ENCODE assay signal across 9 cellular contexts in the genomic region with DNA sequence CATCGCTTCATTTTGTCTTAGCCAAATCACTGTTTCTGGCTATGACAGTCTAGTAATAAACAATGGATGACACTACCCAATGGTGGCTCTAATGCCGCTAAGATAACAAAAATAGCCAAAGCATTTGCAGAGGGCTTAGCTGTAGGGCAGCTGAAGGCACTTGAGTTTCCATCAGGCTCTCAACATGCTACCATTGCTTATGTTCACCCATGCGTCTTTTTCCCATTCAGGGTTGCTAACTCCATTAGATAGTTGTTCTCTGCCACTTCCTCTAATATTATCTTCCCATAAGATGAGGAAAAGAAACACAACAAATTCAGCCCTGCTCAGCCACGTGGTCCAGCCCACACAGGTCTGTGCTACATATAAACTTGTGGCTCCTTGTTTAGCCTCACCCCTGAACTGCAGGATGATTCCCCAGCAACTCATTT.
DNase-seq lines count a peak whose midpoint lies in the region; ATAC-seq, FAIRE-seq and TF ChIP-seq lines count a peak whose summit lies in the region.
"Had no signal": no experiment of that assay in that cellular context is flagged by ENCODE, and none has a peak within 500 bp of the region (broad histone marks: within the 10 kb centered on the region; RNA-seq: fewer than 3 reads in every experiment).

No MANE protein-coding gene starts in this region.

- peaks cover 80% of the 10 kb centered on the region for H3K4me1 Mint-ChIP-seq in activated T-cell treated with anti-CD3 and anti-CD28 coated beads, Interleukin-2, amount 50 U/mL, for 72 hours (ENCODE audit: low read depth)
- peaks cover 52% of the 10 kb centered on the region for H3K4me1 Mint-ChIP-seq in activated T-cell treated with anti-CD3 and anti-CD28 coated beads, Interleukin-2, amount 50 U/mL, for 4 hours (ENCODE audit: low read depth)
- H3K4me1 Mint-ChIP-seq in activated naive CD8-positive, alpha-beta T cell treated with anti-CD3 and anti-CD28 coated beads for 36 hours: peaks cover 54% of the 10 kb centered on the region

- H3K4me3 ChIP-seq in mesenchymal stem cell (ENCODE audit: insufficient read depth in 1 of 2, low read depth in 1 of 2, low read length in 2 of 2): no peak overlapping the region
- no peak overlapping the region for H3K4me3 ChIP-seq in tibial nerve

- peak overlapping the region; percentile 41 to 62 for H3K18ac ChIP-seq in mesenchymal stem cell (ENCODE audit: low read depth in 1 of 2, low read length in 2 of 2)

- DNase-seq in activated T-cell treated with anti-CD3 and anti-CD28 coated beads, Interleukin-2, amount 50 U/mL, for 72 hours: no peak
- DNase-seq in activated T-cell treated with anti-CD3 and anti-CD28 coated beads, Interleukin-2, amount 50 U/mL, for 4 hours: no peak
- no peak for DNase-seq in activated naive CD8-positive, alpha-beta T cell treated with anti-CD3 and anti-CD28 coated beads for 36 hours
- no peak for DNase-seq in mesenchymal stem cell
- DNase-seq in tibial nerve (ENCODE audit: low spot score in 2 of 2): no peak
- no peak for DNase-seq in central memory CD4-positive, alpha-beta T cell
- DNase-seq in urothelium cell line (ENCODE audit: low spot score): no peak
- no peak for DNase-seq in NCI-H2171 (lab: John Stamatoyannopoulos, UW)
- DNase-seq: CD4-positive, alpha-beta T cell had no signal

- peaks cover 12 to 22% of the 10 kb centered on the region in 2 donors for H3K36me3 Mint-ChIP-seq in activated T-cell treated with anti-CD3 and anti-CD28 coated beads, Interleukin-2, amount 50 U/mL, for 72 hours (ENCODE audit: insufficient read depth in 2 of 2)
- no peaks in the 10 kb centered on the region for H3K36me3 Mint-ChIP-seq in activated T-cell treated with anti-CD3 and anti-CD28 coated beads, Interleukin-2, amount 50 U/mL, for 4 hours (ENCODE audit: insufficient read depth)
- peaks cover 10% of the 10 kb centered on the region for H3K36me3 Mint-ChIP-seq in activated naive CD8-positive, alpha-beta T cell treated with anti-CD3 and anti-CD28 coated beads for 36 hours

- no peaks in the 10 kb centered on the region for H3K27me3 Mint-ChIP-seq in activated T-cell treated with anti-CD3 and anti-CD28 coated beads, Interleukin-2, amount 50 U/mL, for 72 hours (ENCODE audit: low read depth)
- H3K27me3 Mint-ChIP-seq in activated T-cell treated with anti-CD3 and anti-CD28 coated beads, Interleukin-2, amount 50 U/mL, for 4 hours (ENCODE audit: low read depth): no peaks in the 10 kb centered on the region
- H3K27me3 Mint-ChIP-seq in activated naive CD8-positive, alpha-beta T cell treated with anti-CD3 and anti-CD28 coated beads for 36 hours: no peaks in the 10 kb centered on the region

- H2BK120ac ChIP-seq in mesenchymal stem cell (ENCODE audit: low read depth, low read length): no peak overlapping the region

- TF ChIP-seq EP300 in tibial nerve (IDR thresholded peaks at IDR 0.05): no peak

- WGBS in mesenchymal stem cell: 71% methylated on average over 4 of the region's 4 CpGs
- WGBS in tibial nerve, 2 donors: 70 to 74% methylated on average over 4 of the region's 4 CpGs

- peaks cover 2% of the 10 kb centered on the region for H3K79me1 ChIP-seq in mesenchymal stem cell (replicated peaks; ENCODE audit: low read length, poor library complexity, severe bottlenecking)

- H2BK15ac ChIP-seq in mesenchymal stem cell (ENCODE audit: low read depth, poor library complexity, severe bottlenecking): no peak overlapping the region

- no peak overlapping the region for H3K4me2 ChIP-seq in mesenchymal stem cell (ENCODE audit: low read length, poor library complexity, severe bottlenecking)

- no peak for ATAC-seq in activated T-cell treated with anti-CD3 and anti-CD28 coated beads, Interleukin-2, amount 50 U/mL, for 72 hours (replicated peaks in 1 of 2)
- ATAC-seq in activated T-cell treated with anti-CD3 and anti-CD28 coated beads, Interleukin-2, amount 50 U/mL, for 4 hours: no peak

- no peaks in the 10 kb centered on the region for H3K9me3 ChIP-seq in mesenchymal stem cell (ENCODE audit: control insufficient read depth, low read length)
- no peaks in the 10 kb centered on the region for H3K9me3 ChIP-seq in tibial nerve

- peak overlapping the region; percentile 66 for H4K8ac ChIP-seq in mesenchymal stem cell (ENCODE audit: low read length)

- peak overlapping the region; percentile 39 to 71 for H3K4ac ChIP-seq in mesenchymal stem cell (ENCODE audit: low read depth in 1 of 2, low read length in 2 of 2)

- H3K36me3 ChIP-seq in mesenchymal stem cell (ENCODE audit: control insufficient read depth in 1 of 2, insufficient read depth in 2 of 2, low read depth in 1 of 2, low read length in 2 of 2) (no peaks in the 10 kb centered on the region), tibial nerve (no peaks in the 10 kb centered on the region)

- H3K4me3 Mint-ChIP-seq in activated T-cell treated with anti-CD3 and anti-CD28 coated beads, Interleukin-2, amount 50 U/mL, for 72 hours: peak overlapping the region in 1 of 2 donors; percentile 10
- H3K4me3 Mint-ChIP-seq in activated T-cell treated with anti-CD3 and anti-CD28 coated beads, Interleukin-2, amount 50 U/mL, for 4 hours: no peak overlapping the region
- no peak overlapping the region for H3K4me3 Mint-ChIP-seq in activated naive CD8-positive, alpha-beta T cell treated with anti-CD3 and anti-CD28 coated beads for 36 hours
- H3K4me3 Mint-ChIP-seq: CD4-positive, alpha-beta T cell had no signal

- no peak overlapping the region for H4K91ac ChIP-seq in mesenchymal stem cell (ENCODE audit: low read length)

- peak overlapping the region; percentile 12 to 60 for H2BK12ac ChIP-seq in mesenchymal stem cell (ENCODE audit: low read length in 2 of 2)

- H3K27ac ChIP-seq in mesenchymal stem cell (ENCODE audit: low read length, poor library complexity, severe bottlenecking) (peak overlapping the region; percentile 99), tibial nerve (peak overlapping the region in 3 of 4 donors; percentile 78 to 96 (median 89))

- no peaks in the 10 kb centered on the region for H3K9me3 Mint-ChIP-seq in activated T-cell treated with anti-CD3 and anti-CD28 coated beads, Interleukin-2, amount 50 U/mL, for 72 hours
- no peaks in the 10 kb centered on the region for H3K9me3 Mint-ChIP-seq in activated T-cell treated with anti-CD3 and anti-CD28 coated beads, Interleukin-2, amount 50 U/mL, for 4 hours
- H3K9me3 Mint-ChIP-seq in activated naive CD8-positive, alpha-beta T cell treated with anti-CD3 and anti-CD28 coated beads for 36 hours: peaks cover 2% of the 10 kb centered on the region
- H3K9me3 Mint-ChIP-seq: CD4-positive, alpha-beta T cell had no signal

- H2AK5ac ChIP-seq in mesenchymal stem cell (ENCODE audit: low read length, severe bottlenecking): peak overlapping the region; percentile 92

- no peak for FAIRE-seq in urothelium cell line (lab: Jason Lieb, UNC)

- H2BK5ac ChIP-seq in mesenchymal stem cell (ENCODE audit: low read depth, low read length, poor library complexity, severe bottlenecking): no peak overlapping the region

- no peak for TF ChIP-seq POLR2A in tibial nerve (IDR thresholded peaks at IDR 0.05)

- no peak for TF ChIP-seq CTCF in tibial nerve (IDR thresholded peaks at IDR 0.05)

- peak overlapping the region; percentile 14 for H3K27ac Mint-ChIP-seq in activated T-cell treated with anti-CD3 and anti-CD28 coated beads, Interleukin-2, amount 50 U/mL, for 72 hours
- peak overlapping the region; percentile 7 for H3K27ac Mint-ChIP-seq in activated naive CD8-positive, alpha-beta T cell treated with anti-CD3 and anti-CD28 coated beads for 36 hours
- H3K27ac Mint-ChIP-seq: CD4-positive, alpha-beta T cell had no signal

- H3K14ac ChIP-seq in mesenchymal stem cell (ENCODE audit: low read length in 2 of 2): no peak overlapping the region

- H3K4me1 ChIP-seq in mesenchymal stem cell (ENCODE audit: control insufficient read depth, insufficient read depth, low read depth, low read length) (peaks cover 25% of the 10 kb centered on the region), tibial nerve (peaks cover 0 to 47% (median 37%) of the 10 kb centered on the region in 4 donors)

- H3K9ac ChIP-seq in mesenchymal stem cell (ENCODE audit: low read length): peak overlapping the region; percentile 88

- H3K27me3 ChIP-seq in mesenchymal stem cell (ENCODE audit: control insufficient read depth in 1 of 2, insufficient read depth in 1 of 2, low read length in 2 of 2): no peaks in the 10 kb centered on the region
- no peaks in the 10 kb centered on the region for H3K27me3 ChIP-seq in tibial nerve

- H3K23ac ChIP-seq in mesenchymal stem cell (ENCODE audit: low read length in 2 of 2): no peak overlapping the region

- H2AFZ ChIP-seq in mesenchymal stem cell (ENCODE audit: low read depth, low read length): no peak overlapping the region
